13 cellular contexts compared by ENCODE assay signal in the genomic region with DNA sequence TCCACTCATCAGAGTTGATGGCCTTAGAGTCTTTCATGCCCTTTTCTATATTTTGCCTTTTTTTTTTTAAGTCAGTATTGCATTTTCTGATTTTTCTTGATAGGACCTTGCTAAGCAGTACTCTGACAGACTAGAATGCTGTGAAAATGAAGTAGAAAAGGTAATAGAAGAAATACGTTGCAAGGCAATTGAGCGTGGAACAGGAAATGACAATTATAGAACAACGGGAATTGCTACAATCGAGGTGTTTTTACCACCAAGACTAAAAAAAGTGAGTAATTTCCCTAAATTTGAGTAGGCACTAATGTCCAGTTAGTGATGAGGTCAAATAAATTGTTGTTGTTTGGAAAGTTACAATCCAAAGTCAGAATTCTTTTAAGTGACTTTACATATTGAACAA. TPM values are rescaled to one million over a fixed set of nuclear protein-coding genes. Genes with fewer than 3 reads are reported as not detected.
DNase-seq lines count a peak whose midpoint lies in the region; ATAC-seq, FAIRE-seq and TF ChIP-seq lines count a peak whose summit lies in the region.
"Had no signal": no experiment of that assay in that cellular context is flagged by ENCODE, and none has a peak within 500 bp of the region (broad histone marks: within the 10 kb centered on the region; RNA-seq: fewer than 3 reads in every experiment).

No MANE protein-coding gene starts in this region.

- peaks cover 60% of the 10 kb centered on the region for H3K4me1 Mint-ChIP-seq in activated CD4-positive, alpha-beta T cell treated with anti-CD3 and anti-CD28 coated beads, Interleukin-2, amount 10 ng/mL, durations not matched to agents 7 days and 5 days
- H3K4me1 Mint-ChIP-seq in stimulated activated effector memory CD8-positive, alpha-beta T cell treated with anti-CD3 and anti-CD28 coated beads, Interleukin-12 subunit alpha, Interleukin-12 subunit beta, amount 100 ng/mL, for 72 hours = peaks cover 38% of the 10 kb centered on the region

- FAIRE-seq in GM19239 (lab: Jason Lieb, UNC) = no peak

- no peaks in the 10 kb centered on the region for H3K27me3 ChIP-seq in endocrine pancreas (ENCODE audit: control insufficient read depth, insufficient read depth, low read length)

- BruUV-seq in OCI-LY7 (replicated peaks; lab: Mats Ljungman, UMichigan) = no TSS peak

- no peaks in the 10 kb centered on the region for H3K27me3 Mint-ChIP-seq in activated CD4-positive, alpha-beta T cell treated with anti-CD3 and anti-CD28 coated beads, Interleukin-2, amount 10 ng/mL, durations not matched to agents 7 days and 5 days

- peak overlapping the region; percentile 98 for H3K27ac Mint-ChIP-seq in activated CD4-positive, alpha-beta T cell treated with anti-CD3 and anti-CD28 coated beads, Interleukin-2, amount 10 ng/mL, durations not matched to agents 7 days and 5 days
- peak overlapping the region; percentile 94 for H3K27ac Mint-ChIP-seq in stimulated activated effector memory CD8-positive, alpha-beta T cell treated with anti-CD3 and anti-CD28 coated beads, Interleukin-12 subunit alpha, Interleukin-12 subunit beta, amount 100 ng/mL, for 72 hours

- peak overlapping the region; percentile 77 for H3K4me3 Mint-ChIP-seq in activated CD4-positive, alpha-beta T cell treated with anti-CD3 and anti-CD28 coated beads, Interleukin-2, amount 10 ng/mL, durations not matched to agents 7 days and 5 days
- H3K4me3 Mint-ChIP-seq in stimulated activated effector memory CD8-positive, alpha-beta T cell treated with anti-CD3 and anti-CD28 coated beads, Interleukin-12 subunit alpha, Interleukin-12 subunit beta, amount 100 ng/mL, for 72 hours = peak overlapping the region; percentile 74

- H3K36me3 ChIP-seq in OCI-LY7 (ENCODE audit: insufficient read depth, low read length) = peaks cover 74% of the 10 kb centered on the region
- peaks cover 7% of the 10 kb centered on the region for H3K36me3 ChIP-seq in endocrine pancreas (ENCODE audit: control insufficient read depth, insufficient read depth, low read length)

- intact Hi-C loops in OCI-LY7 (cut with micrococcal nuclease; ENCODE audit: unreplicated experiment) = loop anchor here (10.0 kb wide), 1 partner anchor 1086 kb away; the partner anchor contains the start of gene KMT2C

- POLR2A ChIA-PET in activated CD4-positive, alpha-beta T cell treated with anti-CD3 and anti-CD28 coated beads, Interleukin-2, amount 10 ng/mL, durations not matched to agents 7 days and 5 days (lab: Charles Lee) = no interaction called here
- POLR2A ChIA-PET in OCI-LY7 (lab: Charles Lee) = no interaction called here

- H3K9ac ChIP-seq in endocrine pancreas (ENCODE audit: control insufficient read depth, insufficient read depth, low read length) = peak overlapping the region; percentile 74

- peak overlapping the region; percentile 62 for H3K4me3 ChIP-seq in OCI-LY7 (ENCODE audit: low read depth, low read length, poor library complexity, severe bottlenecking)
- peak overlapping the region; percentile 43 for H3K4me3 ChIP-seq in endocrine pancreas (ENCODE audit: control insufficient read depth, insufficient read depth, low read length)

- peak overlapping the region; percentile 85 for H3K4me2 ChIP-seq in OCI-LY7 (ENCODE audit: low read length)

- ATAC-seq in stimulated activated effector memory CD8-positive, alpha-beta T cell treated with anti-CD3 and anti-CD28 coated beads, Interleukin-12 subunit alpha, Interleukin-12 subunit beta, amount 100 ng/mL, for 72 hours = no peak

- H3K4me1 ChIP-seq in OCI-LY7 (ENCODE audit: insufficient read depth, low read length, poor library complexity, severe bottlenecking) = peaks cover 65% of the 10 kb centered on the region
- peaks cover 8% of the 10 kb centered on the region for H3K4me1 ChIP-seq in endocrine pancreas (ENCODE audit: control insufficient read depth, insufficient read depth, low read length)

- no peaks in the 10 kb centered on the region for H3K9me2 ChIP-seq in OCI-LY7 (ENCODE audit: insufficient read depth, low read length)

- no peaks in the 10 kb centered on the region for H3K9me3 Mint-ChIP-seq in activated CD4-positive, alpha-beta T cell treated with anti-CD3 and anti-CD28 coated beads, Interleukin-2, amount 10 ng/mL, durations not matched to agents 7 days and 5 days
- H3K9me3 Mint-ChIP-seq in stimulated activated effector memory CD8-positive, alpha-beta T cell treated with anti-CD3 and anti-CD28 coated beads, Interleukin-12 subunit alpha, Interleukin-12 subunit beta, amount 100 ng/mL, for 72 hours = no peaks in the 10 kb centered on the region

- no peak for TF ChIP-seq CTCF in OCI-LY7 (conservative IDR thresholded peaks at IDR 0.05; ENCODE audit: low read length)

- no peak for DNase-seq in activated CD4-positive, alpha-beta T cell treated with anti-CD3 and anti-CD28 coated beads, Interleukin-2, amount 10 ng/mL, durations not matched to agents 7 days and 5 days
- no peak for DNase-seq in activated CD4-positive, alpha-beta T cell treated with anti-CD3 and anti-CD28 coated beads for 1 hour
- peak; percentile 29 for DNase-seq in OCI-LY7 (ENCODE audit: low spot score)
- no peak for DNase-seq in stimulated activated effector memory CD8-positive, alpha-beta T cell treated with anti-CD3 and anti-CD28 coated beads, Interleukin-12 subunit alpha, Interleukin-12 subunit beta, amount 100 ng/mL, for 72 hours (ENCODE audit: low spot score in 2 of 2)
- no peak for DNase-seq in DMS114 treated with DMSO at 0.1 percent for 48 hours (lab: John Stamatoyannopoulos, UW; ENCODE audit: unreplicated experiment)
- no peak for DNase-seq in AG08395 (ENCODE audit: low spot score)
- DNase-seq in GM19239 (ENCODE audit: insufficient read length, low spot score) = no peak
- DNase-seq: glutamatergic neuron; left ventricle myocardium superior; NCI-H446; Right ventricle myocardium superior; stimulated activated CD4-positive, alpha-beta T cell treated with anti-CD3 and anti-CD28 coated beads, Interleukin-4, amount 100 ng/mL, for 4 hours had no signal

- peaks cover 9% of the 10 kb centered on the region; the same call in 1 of the 2 replicates for H3K79me2 ChIP-seq in OCI-LY7 (ENCODE audit: insufficient read depth, low read depth, low read length)

- H3K9me3 ChIP-seq in OCI-LY7 (ENCODE audit: low read length) (no peaks in the 10 kb centered on the region), endocrine pancreas (ENCODE audit: control insufficient read depth, low read length) (no peaks in the 10 kb centered on the region)

- peak overlapping the region; percentile 63; the same call in 1 of the 2 replicates for H2AFZ ChIP-seq in OCI-LY7 (ENCODE audit: low read length)

- H4K20me1 ChIP-seq in OCI-LY7 (ENCODE audit: insufficient read depth, low read length) = no peaks in the 10 kb centered on the region

- peaks cover 59% of the 10 kb centered on the region for H3K36me3 Mint-ChIP-seq in activated CD4-positive, alpha-beta T cell treated with anti-CD3 and anti-CD28 coated beads, Interleukin-2, amount 10 ng/mL, durations not matched to agents 7 days and 5 days (ENCODE audit: low read depth)
- peaks cover 82% of the 10 kb centered on the region for H3K36me3 Mint-ChIP-seq in stimulated activated effector memory CD8-positive, alpha-beta T cell treated with anti-CD3 and anti-CD28 coated beads, Interleukin-12 subunit alpha, Interleukin-12 subunit beta, amount 100 ng/mL, for 72 hours

- CTCF ChIA-PET in activated CD4-positive, alpha-beta T cell treated with anti-CD3 and anti-CD28 coated beads, Interleukin-2, amount 10 ng/mL, durations not matched to agents 7 days and 5 days (lab: Charles Lee) = interaction anchor here (1.4 to 4.3 kb wide), 4 partner anchors 9 to 33 kb away, joined by 4 to 34 read pairs (median 12); partner anchors contain the start of gene NUB1
- CTCF ChIA-PET in OCI-LY7 (lab: Charles Lee; ENCODE audit: unreplicated experiment) = no interaction called here

- H3K27ac ChIP-seq in OCI-LY7 (ENCODE audit: low read depth, low read length, poor library complexity, severe bottlenecking) = peak overlapping the region; percentile 94

RNA-seq across cellular contexts. Expression of gene NUB1, which starts 7.4 kb away (rescaled TPM):
- 10 to 100 TPM; 69.7 to 85.5 TPM for total RNA-seq in activated CD4-positive, alpha-beta T cell treated with anti-CD3 and anti-CD28 coated beads, Interleukin-2, amount 10 ng/mL, durations not matched to agents 7 days and 5 days
- total RNA-seq in OCI-LY7 (2014; rRNA removed; shearing (Covaris generic)) = 44.1 and 44.2 TPM in 2 replicates
- total RNA-seq in OCI-LY7 (2022) = 50.7 and 57.0 TPM in 2 replicates
